8 cellular contexts compared by ENCODE assay signal in genomic region chr1:237103021-237103420, GRCh38.
"Had no signal": no experiment of that assay in that cellular context is flagged by ENCODE, and none has a peak within 500 bp of the region (broad histone marks: within the 10 kb centered on the region; RNA-seq: fewer than 3 reads in every experiment).

No MANE protein-coding gene starts in this region.

- H3K4me3 ChIP-seq: GM23338 had no signal

- H3K4me1 Mint-ChIP-seq: IgD-negative memory B cell had no signal

- H2AFZ ChIP-seq: GM23338 had no signal

- H3K27ac ChIP-seq: HL-60 had no signal

- FAIRE-seq: H1, H54 had no signal

- DNase-seq: H9, HCEC 1CT, KG1 had no signal

- H3K9me3 Mint-ChIP-seq: GM23338, H9 had no signal

- H3K4me3 Mint-ChIP-seq: GM23338, H9, IgD-negative memory B cell had no signal

- H3K36me3 Mint-ChIP-seq: IgD-negative memory B cell had no signal

- ATAC-seq: GM23338 had no signal

- H3K4me2 ChIP-seq: GM23338 had no signal

- H3K27ac Mint-ChIP-seq: GM23338, IgD-negative memory B cell had no signal
